Comparison of ENCODE assay signal across 16 cellular contexts in the genomic region with DNA sequence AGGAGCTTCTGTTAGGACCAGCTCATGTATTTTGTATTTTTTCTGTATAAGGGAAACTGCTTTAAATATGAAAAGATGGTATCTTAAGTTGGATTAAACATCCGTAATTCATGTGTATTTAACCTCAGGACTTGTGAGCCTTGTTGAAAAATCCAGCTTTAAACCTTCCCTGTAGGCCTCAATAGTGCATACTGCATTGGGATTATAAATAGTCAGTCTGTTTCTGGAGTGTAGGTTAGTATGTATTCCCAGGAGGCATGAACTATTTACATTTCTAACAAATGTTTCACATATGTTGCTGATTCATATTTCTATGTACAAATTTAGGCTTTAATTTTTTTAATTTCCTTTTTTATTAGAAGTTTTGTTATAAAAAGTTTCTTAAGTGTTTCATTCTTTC.
DNase-seq lines count a peak whose midpoint lies in the region; ATAC-seq and TF ChIP-seq lines count a peak whose summit lies in the region.
"Had no signal": no experiment of that assay in that cellular context is flagged by ENCODE, and none has a peak within 500 bp of the region (broad histone marks: within the 10 kb centered on the region; RNA-seq: fewer than 3 reads in every experiment).

No MANE protein-coding gene starts in this region.

- peak; percentile 28 for ATAC-seq in activated B cell treated with CpG ODN at 0.5 μM for 24 hours (ENCODE audit: low read depth)
- ATAC-seq: left lung; naive thymus-derived CD4-positive, alpha-beta T cell; T-helper 17 cell had no signal

- TF ChIP-seq CTCF in activated B cell treated with CpG ODN at 0.5 μM for 24 hours (IDR thresholded peaks at IDR 0.05) = no peak
- no peak for TF ChIP-seq CTCF in mesothelial cell of epicardium (IDR thresholded peaks at IDR 0.05; ENCODE audit: unreplicated experiment)

- POLR2A ChIA-PET in activated B cell treated with CpG ODN at 0.5 μM for 24 hours (lab: Charles Lee) = interaction anchor here (0.5 to 2.2 kb wide), 10 partner anchors 9 to 257 kb away, joined by 3 to 8 read pairs (median 4); partner anchors contain the start of gene ZCCHC7

- peak overlapping the region; percentile 99 for H3K27ac ChIP-seq in BLaER1
- H3K27ac ChIP-seq: colonic mucosa, hepatocyte, left lung, testis had no signal

- no peaks in the 10 kb centered on the region for H3K27me3 ChIP-seq in BLaER1
- H3K27me3 ChIP-seq: colonic mucosa, hepatocyte, left lung, testis had no signal

- peak overlapping the region; percentile 93 for H3K4me2 ChIP-seq in BLaER1
- H3K4me2 ChIP-seq: hepatocyte had no signal

- in situ Hi-C loops in G401 (cut with HindIII; ENCODE audit: low sequenced_read_pairs) = no loop called here

- intact Hi-C loops in activated B cell treated with CpG ODN at 0.5 μM for 24 hours (cut with micrococcal nuclease) = loop anchor here (1.0 to 2.0 kb wide), 2 partner anchors 9 to 28 kb away; no protein-coding TSS in a partner anchor

- H3K9me3 Mint-ChIP-seq in activated B cell treated with CpG ODN at 0.5 μM for 24 hours (no peaks in the 10 kb centered on the region), mesothelial cell of epicardium (no peaks in the 10 kb centered on the region)
- H3K9me3 Mint-ChIP-seq: CD4-positive, alpha-beta memory T cell had no signal

- H3K9ac ChIP-seq in BLaER1 = peak overlapping the region; percentile 92

- H3K4me1 Mint-ChIP-seq in activated B cell treated with CpG ODN at 0.5 μM for 24 hours = peaks cover 76% of the 10 kb centered on the region
- H3K4me1 Mint-ChIP-seq in mesothelial cell of epicardium = peaks cover 18% of the 10 kb centered on the region

- no peaks in the 10 kb centered on the region; the same call in 1 of the 2 replicates for H3K9me3 ChIP-seq in BLaER1
- H3K9me3 ChIP-seq: colonic mucosa, left lung, testis had no signal

- H3K36me3 ChIP-seq in BLaER1 = peaks cover 32% of the 10 kb centered on the region; the same call in 1 of the 2 replicates
- H3K36me3 ChIP-seq: colonic mucosa, left lung had no signal

- H3K36me3 Mint-ChIP-seq in activated B cell treated with CpG ODN at 0.5 μM for 24 hours (ENCODE audit: low read depth) = peaks cover 22% of the 10 kb centered on the region
- H3K36me3 Mint-ChIP-seq in mesothelial cell of epicardium = peaks cover 4% of the 10 kb centered on the region

- H3K4me3 Mint-ChIP-seq in activated B cell treated with CpG ODN at 0.5 μM for 24 hours (peak overlapping the region; percentile 62), mesothelial cell of epicardium (no peak overlapping the region)
- H3K4me3 Mint-ChIP-seq: CD4-positive, alpha-beta memory T cell; naive thymus-derived CD4-positive, alpha-beta T cell; T-helper 17 cell had no signal

- H3K27ac Mint-ChIP-seq in activated B cell treated with CpG ODN at 0.5 μM for 24 hours (peak overlapping the region; percentile 88), mesothelial cell of epicardium (peak overlapping the region; percentile 6)

- CTCF ChIA-PET in activated B cell treated with CpG ODN at 0.5 μM for 24 hours (lab: Charles Lee) = interaction anchor here (1.4 kb wide), 1 partner anchor 24 kb away, joined by 4 read pairs; no protein-coding TSS in a partner anchor

- H3K4me3 ChIP-seq in BLaER1 = peak overlapping the region; percentile 70
- H3K4me3 ChIP-seq: colonic mucosa, hepatocyte, left lung, testis had no signal

- peaks cover 68% of the 10 kb centered on the region for H3K4me1 ChIP-seq in BLaER1
- H3K4me1 ChIP-seq: colonic mucosa, left lung, testis had no signal

- no peaks in the 10 kb centered on the region for H3K27me3 Mint-ChIP-seq in activated B cell treated with CpG ODN at 0.5 μM for 24 hours
- no peaks in the 10 kb centered on the region for H3K27me3 Mint-ChIP-seq in mesothelial cell of epicardium (ENCODE audit: low read depth)
- H3K27me3 Mint-ChIP-seq: CD4-positive, alpha-beta memory T cell; naive thymus-derived CD4-positive, alpha-beta T cell; T-helper 17 cell had no signal

- peak; percentile 18 for DNase-seq in HCEC 1CT
- no peak for DNase-seq in activated B cell treated with CpG ODN at 0.5 μM for 24 hours
- DNase-seq in mesothelial cell of epicardium (ENCODE audit: low spot score in 2 of 2, unreplicated experiment in 2 of 2) = no peak
- no peak for DNase-seq in G401 (ENCODE audit: low spot score)
- no peak for DNase-seq in HT-29 (ENCODE audit: low spot score)
- DNase-seq in Kasumi-1 (lab: John Stamatoyannopoulos, UW) = no peak
- DNase-seq: CD4-positive, alpha-beta memory T cell; colonic mucosa; GF-D8; left lung; naive thymus-derived CD4-positive, alpha-beta T cell; NCI-H1417; T-helper 17 cell; testis had no signal

- no peaks in the 10 kb centered on the region for H4K20me1 ChIP-seq in BLaER1
